In the genomic region with DNA sequence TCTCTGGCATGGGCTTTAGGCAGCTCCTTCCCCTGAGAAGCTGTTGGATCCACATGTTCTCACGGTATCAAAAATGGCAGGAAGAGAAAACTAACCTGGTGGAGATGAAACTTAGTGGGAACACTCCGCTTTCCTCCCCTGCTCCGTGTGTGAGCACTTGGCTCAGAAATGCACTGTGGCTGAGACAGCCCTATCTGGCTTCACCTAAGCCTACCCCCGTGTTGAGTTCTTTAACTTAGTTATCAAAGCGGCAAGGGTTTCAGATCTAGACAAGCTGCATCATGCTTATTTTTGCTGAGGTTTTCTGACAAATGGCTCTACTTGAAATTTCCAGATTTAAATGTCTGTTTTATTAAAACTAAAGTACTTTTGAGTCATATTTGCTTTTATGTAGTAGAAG, we compare ENCODE assay signal across 6 cellular contexts.
DNase-seq lines count a peak whose midpoint lies in the region; ATAC-seq and TF ChIP-seq lines count a peak whose summit lies in the region.
"Not testable (repeated sequence)": the region's sequence is repeated elsewhere in the genome, so short reads cannot be mapped to it uniquely, and the experiment has no call there.

No MANE protein-coding gene starts in this region.

- H2AFZ ChIP-seq in mammary epithelial cell (ENCODE audit: low read depth, low read length) = not testable (repeated sequence)

- peak; percentile 60 for ATAC-seq in CD8-positive, alpha-beta T cell
- not testable (repeated sequence) for ATAC-seq in Panc1
- peak; percentile 16 for ATAC-seq in activated CD4-positive, alpha-beta T cell treated with anti-CD3 and anti-CD28 coated beads for 36 hours
- peak; percentile 25 to 33 for ATAC-seq in activated T-cell treated with anti-CD3 and anti-CD28 coated beads, Interleukin-2, amount 50 U/mL, for 72 hours (replicated peaks in 1 of 2)
- ATAC-seq in naive thymus-derived CD4-positive, alpha-beta T cell = peak; percentile 69

- in situ Hi-C loops in Panc1 (cut with HindIII; ENCODE audit: low pct_unique_long_range_greater_than_20kb, low sequenced_read_pairs); mammary epithelial cell (cut with MboI; ENCODE audit: low sequenced_read_pairs in 2 of 2): not testable (repeated sequence)

- H3K4me3 ChIP-seq in CD8-positive, alpha-beta T cell (ENCODE audit: low read depth, low read length); Panc1 (ENCODE audit: low read depth in 2 of 2, low read length in 2 of 2); mammary epithelial cell (replicated peaks in 1 of 3; ENCODE audit: insufficient read depth in 1 of 3, low read depth in 2 of 3, low read length in 3 of 3); naive thymus-derived CD4-positive, alpha-beta T cell (ENCODE audit: low read length): not testable (repeated sequence)

- not testable (repeated sequence) for H3K4me1 Mint-ChIP-seq in CD8-positive, alpha-beta T cell (ENCODE audit: low read depth)
- peaks cover 30% of the 10 kb centered on the region for H3K4me1 Mint-ChIP-seq in activated CD4-positive, alpha-beta T cell treated with anti-CD3 and anti-CD28 coated beads for 36 hours
- H3K4me1 Mint-ChIP-seq in activated T-cell treated with anti-CD3 and anti-CD28 coated beads, Interleukin-2, amount 50 U/mL, for 72 hours (ENCODE audit: low read depth) = peaks cover 16% of the 10 kb centered on the region
- peaks cover 0 to 29% (median 12%) of the 10 kb centered on the region in 7 donors for H3K4me1 Mint-ChIP-seq in naive thymus-derived CD4-positive, alpha-beta T cell

- dilution Hi-C loops in mammary epithelial cell (cut with HindIII; ENCODE audit: low sequenced_read_pairs) = not testable (repeated sequence)

- not testable (repeated sequence) for H4K20me1 ChIP-seq in mammary epithelial cell (ENCODE audit: insufficient read depth, low read length)

- peaks cover 27% of the 10 kb centered on the region for H3K79me2 ChIP-seq in mammary epithelial cell (ENCODE audit: insufficient read depth, low read length)

- not testable (repeated sequence) for H3K4me1 ChIP-seq in CD8-positive, alpha-beta T cell (ENCODE audit: insufficient read depth, low read length); Panc1 (ENCODE audit: control insufficient read depth, insufficient read depth, low read length); mammary epithelial cell (ENCODE audit: insufficient read depth, low read length); naive thymus-derived CD4-positive, alpha-beta T cell (ENCODE audit: control insufficient read depth in 2 of 2, insufficient read depth in 2 of 2, low read length in 2 of 2)

- H3K27me3 Mint-ChIP-seq in CD8-positive, alpha-beta T cell (ENCODE audit: low read depth); activated CD4-positive, alpha-beta T cell treated with anti-CD3 and anti-CD28 coated beads for 36 hours; activated T-cell treated with anti-CD3 and anti-CD28 coated beads, Interleukin-2, amount 50 U/mL, for 72 hours (ENCODE audit: low read depth); naive thymus-derived CD4-positive, alpha-beta T cell: not testable (repeated sequence)

- TSS peak; percentile 69 for BruUV-seq in Panc1 (replicated peaks; lab: Mats Ljungman, UMichigan)
- BruUV-seq in mammary epithelial cell (replicated peaks; lab: Mats Ljungman, UMichigan) = TSS peak; percentile 18

- CTCF ChIA-PET in CD8-positive, alpha-beta T cell (lab: Charles Lee); Panc1 (lab: Charles Lee); activated CD4-positive, alpha-beta T cell treated with anti-CD3 and anti-CD28 coated beads for 36 hours (lab: Charles Lee); mammary epithelial cell (lab: Charles Lee; ENCODE audit: low non-redundant PET); naive thymus-derived CD4-positive, alpha-beta T cell (lab: Charles Lee): not testable (repeated sequence)

- H3K36me3 ChIP-seq in CD8-positive, alpha-beta T cell (ENCODE audit: insufficient read depth, low read length); Panc1 (ENCODE audit: control insufficient read depth, insufficient read depth, low read length); mammary epithelial cell (ENCODE audit: insufficient read depth, low read length); naive thymus-derived CD4-positive, alpha-beta T cell (ENCODE audit: control insufficient read depth in 2 of 3, insufficient read depth in 3 of 3, low read length in 3 of 3): not testable (repeated sequence)

- POLR2A ChIA-PET in CD8-positive, alpha-beta T cell (lab: Charles Lee); Panc1 (lab: Charles Lee); activated CD4-positive, alpha-beta T cell treated with anti-CD3 and anti-CD28 coated beads for 36 hours (lab: Charles Lee); naive thymus-derived CD4-positive, alpha-beta T cell (lab: Charles Lee): not testable (repeated sequence)

- DNase-seq in CD8-positive, alpha-beta T cell; Panc1 (ENCODE audit: low read depth, low spot score); activated CD4-positive, alpha-beta T cell treated with anti-CD3 and anti-CD28 coated beads for 36 hours; activated T-cell treated with anti-CD3 and anti-CD28 coated beads, Interleukin-2, amount 50 U/mL, for 72 hours; mammary epithelial cell; naive thymus-derived CD4-positive, alpha-beta T cell: not testable (repeated sequence)

- H3K27ac Mint-ChIP-seq in CD8-positive, alpha-beta T cell; activated CD4-positive, alpha-beta T cell treated with anti-CD3 and anti-CD28 coated beads for 36 hours; activated T-cell treated with anti-CD3 and anti-CD28 coated beads, Interleukin-2, amount 50 U/mL, for 72 hours: not testable (repeated sequence)
- H3K27ac Mint-ChIP-seq in naive thymus-derived CD4-positive, alpha-beta T cell = peak overlapping the region in 2 of 9 donors; percentile 81 to 83

- H3K4me2 ChIP-seq in mammary epithelial cell (ENCODE audit: insufficient read depth, low read depth, low read length) = not testable (repeated sequence)

- intact Hi-C loops in CD8-positive, alpha-beta T cell (cut with DNase I, micrococcal nuclease); Panc1 (cut with micrococcal nuclease; ENCODE audit: unreplicated experiment); activated CD4-positive, alpha-beta T cell treated with anti-CD3 and anti-CD28 coated beads for 36 hours (cut with DNase I, micrococcal nuclease); mammary epithelial cell (cut with micrococcal nuclease); naive thymus-derived CD4-positive, alpha-beta T cell (cut with micrococcal nuclease): not testable (repeated sequence)

- not testable (repeated sequence) for H3K4me3 Mint-ChIP-seq in CD8-positive, alpha-beta T cell; activated CD4-positive, alpha-beta T cell treated with anti-CD3 and anti-CD28 coated beads for 36 hours; activated T-cell treated with anti-CD3 and anti-CD28 coated beads, Interleukin-2, amount 50 U/mL, for 72 hours; naive thymus-derived CD4-positive, alpha-beta T cell

- H3K27ac ChIP-seq in CD8-positive, alpha-beta T cell (ENCODE audit: low read depth, low read length); Panc1 (ENCODE audit: low read length); mammary epithelial cell (ENCODE audit: insufficient read depth, low read depth, low read length): not testable (repeated sequence)
- peak overlapping the region; percentile 48 for H3K27ac ChIP-seq in naive thymus-derived CD4-positive, alpha-beta T cell (ENCODE audit: low read depth, low read length)

- TF ChIP-seq CTCF in CD8-positive, alpha-beta T cell (IDR thresholded peaks at IDR 0.05); Panc1 (IDR thresholded peaks at IDR 0.05); mammary epithelial cell (conservative IDR thresholded peaks at IDR 0.05 in 1 of 2, IDR thresholded peaks at IDR 0.05 in 1 of 2; ENCODE audit: extremely low read depth in 1 of 2, insufficient read depth in 1 of 2, low read depth in 1 of 2, low read length in 2 of 2): not testable (repeated sequence)

- H3K9me3 Mint-ChIP-seq in CD8-positive, alpha-beta T cell; activated CD4-positive, alpha-beta T cell treated with anti-CD3 and anti-CD28 coated beads for 36 hours (ENCODE audit: low read depth); activated T-cell treated with anti-CD3 and anti-CD28 coated beads, Interleukin-2, amount 50 U/mL, for 72 hours; naive thymus-derived CD4-positive, alpha-beta T cell: not testable (repeated sequence)

- not testable (repeated sequence) for H3K9me3 ChIP-seq in CD8-positive, alpha-beta T cell (ENCODE audit: low read length); Panc1 (ENCODE audit: control insufficient read depth, insufficient read depth, low read depth, low read length); mammary epithelial cell (replicated peaks; ENCODE audit: insufficient read depth, low read length); naive thymus-derived CD4-positive, alpha-beta T cell (ENCODE audit: control insufficient read depth in 2 of 3, low read length in 3 of 3)

- WGBS in mammary epithelial cell (ENCODE audit: low coverage, missing lambda C conversion rate) = no CpG with 5 or more reads among the region's 5 CpGs

- H3K27me3 ChIP-seq in CD8-positive, alpha-beta T cell (ENCODE audit: insufficient read depth, low read length); Panc1 (ENCODE audit: control insufficient read depth, insufficient read depth, low read length); mammary epithelial cell (ENCODE audit: insufficient read depth, low read length); naive thymus-derived CD4-positive, alpha-beta T cell (ENCODE audit: control insufficient read depth in 2 of 2, insufficient read depth in 2 of 2, low read length in 2 of 2): not testable (repeated sequence)

- not testable (repeated sequence) for H3K36me3 Mint-ChIP-seq in CD8-positive, alpha-beta T cell; activated T-cell treated with anti-CD3 and anti-CD28 coated beads, Interleukin-2, amount 50 U/mL, for 72 hours (ENCODE audit: insufficient read depth in 2 of 2)
- H3K36me3 Mint-ChIP-seq in activated CD4-positive, alpha-beta T cell treated with anti-CD3 and anti-CD28 coated beads for 36 hours (ENCODE audit: low read depth) = peaks cover 10% of the 10 kb centered on the region
- peaks cover 0 to 17% (median 0%) of the 10 kb centered on the region in 5 donors for H3K36me3 Mint-ChIP-seq in naive thymus-derived CD4-positive, alpha-beta T cell

- not testable (repeated sequence) for H3K9ac ChIP-seq in mammary epithelial cell (ENCODE audit: insufficient read depth, low read length)
